Comparison of ENCODE assay signal across 7 cellular contexts in genomic region chr9:110047955-110048472, GRCh38.
A peak's percentile ranks its signal among the peaks of the same experiment; 100 is the strongest.
DNase-seq lines count a peak whose midpoint lies in the region; ATAC-seq and TF ChIP-seq lines count a peak whose summit lies in the region.

No MANE protein-coding gene starts in this region.

- in situ Hi-C loops in GM13976 (cut with MboI; ENCODE audit: low sequenced_read_pairs, unreplicated experiment): no loop called here

- POLR2A ChIA-PET in activated CD8-positive, alpha-beta T cell treated with anti-CD3 and anti-CD28 coated beads for 36 hours (lab: Charles Lee): no interaction called here

- peak; percentile 33 for ATAC-seq in GM21529 (IDR thresholded peaks at IDR 0.05; ENCODE audit: unreplicated experiment)
- peak; percentile 53 for ATAC-seq in activated CD8-positive, alpha-beta T cell treated with anti-CD3 and anti-CD28 coated beads for 36 hours
- ATAC-seq in heart right ventricle: peak; percentile 17 to 51 (median 34)
- peak; percentile 33 for ATAC-seq in sciatic nerve

- H3K4me3 ChIP-seq in heart right ventricle: peak overlapping the region in 9 of 10 donors; percentile 58 to 92 (median 86)

- H3K27me3 Mint-ChIP-seq in activated CD8-positive, alpha-beta T cell treated with anti-CD3 and anti-CD28 coated beads for 36 hours: peaks cover 34% of the 10 kb centered on the region

- H3K4me1 Mint-ChIP-seq in activated CD8-positive, alpha-beta T cell treated with anti-CD3 and anti-CD28 coated beads for 36 hours (ENCODE audit: low read depth): peaks cover 26% of the 10 kb centered on the region

- peaks cover 0 to 55% (median 44%) of the 10 kb centered on the region in 9 donors for H3K4me1 ChIP-seq in heart right ventricle

- CTCF ChIA-PET in activated CD8-positive, alpha-beta T cell treated with anti-CD3 and anti-CD28 coated beads for 36 hours (lab: Charles Lee): interaction anchor here (1.9 kb wide), 1 partner anchor 10 kb away, joined by 6 read pairs; no protein-coding TSS in a partner anchor

- peak overlapping the region in 7 of 10 donors; percentile 32 to 90 (median 80) for H3K27ac ChIP-seq in heart right ventricle

- peak overlapping the region; percentile 39 for H3K27ac Mint-ChIP-seq in activated CD8-positive, alpha-beta T cell treated with anti-CD3 and anti-CD28 coated beads for 36 hours

- intact Hi-C loops in activated CD8-positive, alpha-beta T cell treated with anti-CD3 and anti-CD28 coated beads for 36 hours (cut with micrococcal nuclease): no loop called here
- intact Hi-C loops in heart right ventricle (cut with DNase I) (loop anchor here in 1 of 10 donors (5.0 kb wide), 2 partner anchors 109 to 136 kb away; no protein-coding TSS in a partner anchor), sciatic nerve (cut with DNase I) (no loop called here)

- H3K9me3 ChIP-seq in heart right ventricle: no peaks in the 10 kb centered on the region

- TF ChIP-seq CTCF in GM13976 (IDR thresholded peaks at IDR 0.05; ENCODE audit: borderline replicate concordance, control extremely low read depth, extremely low read depth, insufficient read depth, missing control alignments) (no peak), heart right ventricle (IDR thresholded peaks at IDR 0.05) (no peak)
- TF ChIP-seq CTCF in activated CD8-positive, alpha-beta T cell treated with anti-CD3 and anti-CD28 coated beads for 36 hours (IDR thresholded peaks at IDR 0.05): no peak

- whole genome bisulfite sequencing in heart right ventricle, 2 donors: 21 to 27% methylated on average over 27 to 30 of the region's 30 CpGs

- peaks cover 0 to 11% (median 0%) of the 10 kb centered on the region in 7 donors for H3K27me3 ChIP-seq in heart right ventricle

- H3K9me3 Mint-ChIP-seq in activated CD8-positive, alpha-beta T cell treated with anti-CD3 and anti-CD28 coated beads for 36 hours: peaks cover 2% of the 10 kb centered on the region

- H3K36me3 Mint-ChIP-seq in activated CD8-positive, alpha-beta T cell treated with anti-CD3 and anti-CD28 coated beads for 36 hours (ENCODE audit: low read depth): no peaks in the 10 kb centered on the region

- no peaks in the 10 kb centered on the region for H3K36me3 ChIP-seq in heart right ventricle

- peak overlapping the region; percentile 76 for H3K4me3 Mint-ChIP-seq in activated CD8-positive, alpha-beta T cell treated with anti-CD3 and anti-CD28 coated beads for 36 hours

- TF ChIP-seq EP300 in Ishikawa (IDR thresholded peaks at IDR 0.05; ENCODE audit: borderline replicate concordance): no peak

- TF ChIP-seq RAD21 in Ishikawa (IDR thresholded peaks at IDR 0.05; ENCODE audit: low read depth): no peak

- DNase-seq in GM13976 (ENCODE audit: low spot score) (peak; percentile 51), heart right ventricle (peak in 1 of 2 donors; percentile 29), sciatic nerve (ENCODE audit: low spot score) (no peak), OCI-M1 (lab: John Stamatoyannopoulos, UW) (no peak)
- no peak for DNase-seq in activated CD8-positive, alpha-beta T cell treated with anti-CD3 and anti-CD28 coated beads for 36 hours

TF ChIP-seq in Ishikawa, 13 proteins besides CTCF, POLR2A, EP300 and RAD21:
- TF ChIP-seq CREB1 (IDR thresholded peaks at IDR 0.05; ENCODE audit: low read depth): no peak
- TF ChIP-seq ZBTB7A (IDR thresholded peaks at IDR 0.05; ENCODE audit: low read depth): no peak
- TF ChIP-seq, protein P1, sequence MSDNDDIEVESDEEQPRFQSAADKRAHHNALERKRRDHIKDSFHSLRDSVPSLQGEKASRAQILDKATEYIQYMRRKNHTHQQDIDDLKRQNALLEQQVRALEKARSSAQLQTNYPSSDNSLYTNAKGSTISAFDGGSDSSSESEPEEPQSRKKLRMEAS (IDR thresholded peaks at IDR 0.05): 0 out of 2 replicates have a peak, but pooled peaks have one; percentile 2
